ENCODE assay signal across 29 cellular contexts in the genomic region with DNA sequence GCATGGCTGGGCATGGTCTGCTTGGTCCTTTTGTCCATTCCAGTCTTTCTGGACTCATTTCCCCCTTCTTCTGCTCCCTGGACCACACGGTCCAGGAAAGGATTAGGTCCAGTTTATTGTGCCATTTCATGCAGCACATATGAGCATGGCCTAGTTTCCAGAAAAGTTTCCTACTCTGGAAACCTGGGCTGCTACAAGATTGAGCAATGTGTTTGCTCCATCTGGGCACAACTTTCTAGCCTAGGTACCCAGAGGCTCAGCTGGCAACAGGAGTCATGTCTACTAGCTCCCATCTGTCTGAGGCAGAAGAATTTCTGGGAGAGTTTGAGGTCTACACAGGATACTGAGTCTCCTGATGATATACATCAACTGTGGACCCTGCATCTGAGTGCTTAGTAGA. TPM values are rescaled to one million over a fixed set of nuclear protein-coding genes. Genes with fewer than 3 reads are reported as not detected.
DNase-seq lines count a peak whose midpoint lies in the region; ATAC-seq and TF ChIP-seq lines count a peak whose summit lies in the region.
"Had no signal": no experiment of that assay in that cellular context is flagged by ENCODE, and none has a peak within 500 bp of the region (broad histone marks: within the 10 kb centered on the region; RNA-seq: fewer than 3 reads in every experiment).

No MANE protein-coding gene starts in this region.

- CTCF ChIA-PET in activated CD8-positive, alpha-beta memory T cell treated with anti-CD3 and anti-CD28 coated beads, Interleukin-2, amount 10 ng/mL, durations not matched to agents 7 days and 5 days (lab: Charles Lee): interaction anchor here (1.6 to 17.8 kb wide), 5 partner anchors 12 to 152 kb away, joined by 4 to 806 read pairs (median 148); partner anchors contain the start of gene BTG2

- H3K27ac Mint-ChIP-seq in activated CD8-positive, alpha-beta memory T cell treated with anti-CD3 and anti-CD28 coated beads, Interleukin-2, amount 10 ng/mL, durations not matched to agents 7 days and 5 days: peak overlapping the region; percentile 29
- H3K27ac Mint-ChIP-seq in effector memory CD8-positive, alpha-beta T cell: no peak overlapping the region
- H3K27ac Mint-ChIP-seq: activated B cell treated with CpG ODN at 0.5 μM for 24 hours; activated naive CD8-positive, alpha-beta T cell; CD8-positive, alpha-beta T cell; H9 had no signal

- peaks cover 6% of the 10 kb centered on the region for H3K4me1 ChIP-seq in parathyroid adenoma
- peaks cover 10 to 19% of the 10 kb centered on the region in 2 donors for H3K4me1 ChIP-seq in thoracic aorta (ENCODE audit: control insufficient read depth in 1 of 2, low read depth in 2 of 2)
- H3K4me1 ChIP-seq: left lung, uterus had no signal

- no peaks in the 10 kb centered on the region for H3K9me3 ChIP-seq in parathyroid adenoma (ENCODE audit: control insufficient read depth, low read length)
- H3K9me3 ChIP-seq in thoracic aorta: no peaks in the 10 kb centered on the region
- H3K9me3 ChIP-seq: left lung, MG63, spleen, uterus had no signal

- H3K4me2 ChIP-seq in parathyroid adenoma (ENCODE audit: low read length): peak overlapping the region; percentile 15

- H3K9ac ChIP-seq in parathyroid adenoma: no peak overlapping the region

- H3K36me3 ChIP-seq in parathyroid adenoma (ENCODE audit: control insufficient read depth, insufficient read depth, low read length) (no peaks in the 10 kb centered on the region), thoracic aorta (no peaks in the 10 kb centered on the region)
- H3K36me3 ChIP-seq: left lung, MG63, spleen, uterus had no signal

- no peaks in the 10 kb centered on the region for H3K36me3 Mint-ChIP-seq in activated CD8-positive, alpha-beta memory T cell treated with anti-CD3 and anti-CD28 coated beads, Interleukin-2, amount 10 ng/mL, durations not matched to agents 7 days and 5 days
- no peaks in the 10 kb centered on the region for H3K36me3 Mint-ChIP-seq in effector memory CD8-positive, alpha-beta T cell (ENCODE audit: insufficient read depth)
- H3K36me3 Mint-ChIP-seq: activated naive CD8-positive, alpha-beta T cell; CD8-positive, alpha-beta T cell; naive B cell had no signal

- H3K27me3 ChIP-seq in parathyroid adenoma (ENCODE audit: control insufficient read depth, insufficient read depth, low read length): no peaks in the 10 kb centered on the region
- no peaks in the 10 kb centered on the region for H3K27me3 ChIP-seq in thoracic aorta (replicated peaks; ENCODE audit: insufficient read depth)
- H3K27me3 ChIP-seq: uterus had no signal

- no peak overlapping the region for H3K4me3 Mint-ChIP-seq in activated CD8-positive, alpha-beta memory T cell treated with anti-CD3 and anti-CD28 coated beads, Interleukin-2, amount 10 ng/mL, durations not matched to agents 7 days and 5 days
- peak overlapping the region in 1 of 2 donors; percentile 22 for H3K4me3 Mint-ChIP-seq in effector memory CD8-positive, alpha-beta T cell
- H3K4me3 Mint-ChIP-seq: activated B cell treated with CpG ODN at 0.5 μM for 24 hours; activated naive CD8-positive, alpha-beta T cell; CD8-positive, alpha-beta T cell; dendritic cell treated with granulocyte-macrophage colony-stimulating factor and Interleukin-4, amounts not matched to agents 40 ng/mL and 50 ng/mL, for 4 days; H9 had no signal

- peak overlapping the region; percentile 54 for H3K27ac ChIP-seq in VCaP
- no peak overlapping the region for H3K27ac ChIP-seq in parathyroid adenoma
- peak overlapping the region; percentile 65 to 69 for H3K27ac ChIP-seq in thoracic aorta
- H3K27ac ChIP-seq: left lung, spleen, uterus had no signal

- H3K9me3 Mint-ChIP-seq in activated CD8-positive, alpha-beta memory T cell treated with anti-CD3 and anti-CD28 coated beads, Interleukin-2, amount 10 ng/mL, durations not matched to agents 7 days and 5 days (ENCODE audit: low read depth): no peaks in the 10 kb centered on the region
- H3K9me3 Mint-ChIP-seq in effector memory CD8-positive, alpha-beta T cell: no peaks in the 10 kb centered on the region
- H3K9me3 Mint-ChIP-seq: activated B cell treated with CpG ODN at 0.5 μM for 24 hours; CD8-positive, alpha-beta T cell; dendritic cell treated with granulocyte-macrophage colony-stimulating factor and Interleukin-4, amounts not matched to agents 40 ng/mL and 50 ng/mL, for 4 days; H9; naive B cell had no signal

- H3K79me2 ChIP-seq in parathyroid adenoma: no peaks in the 10 kb centered on the region

- TF ChIP-seq CTCF in VCaP (conservative IDR thresholded peaks at IDR 0.05): no peak
- TF ChIP-seq CTCF in parathyroid adenoma (IDR thresholded peaks at IDR 0.05): no peak
- no peak for TF ChIP-seq CTCF in thoracic aorta (IDR thresholded peaks at IDR 0.05)

- H3K4me3 ChIP-seq in parathyroid adenoma (ENCODE audit: low read depth, low read length) (no peak overlapping the region), thoracic aorta (no peak overlapping the region)
- H3K4me3 ChIP-seq: left lung, MG63, spleen, uterus had no signal

- DNase-seq in activated CD8-positive, alpha-beta memory T cell treated with anti-CD3 and anti-CD28 coated beads, Interleukin-2, amount 10 ng/mL, durations not matched to agents 7 days and 5 days: no peak
- no peak for DNase-seq in activated CD8-positive, alpha-beta memory T cell treated with anti-CD3 and anti-CD28 coated beads for 24 hours
- DNase-seq in thoracic aorta (ENCODE audit: low spot score): no peak
- no peak for DNase-seq in DMS153 treated with DMSO at 0.1 percent for 48 hours (lab: John Stamatoyannopoulos, UW; ENCODE audit: unreplicated experiment)
- no peak for DNase-seq in effector memory CD8-positive, alpha-beta T cell
- DNase-seq: 8988T; activated B cell treated with CpG ODN at 0.5 μM for 24 hours; activated CD4-positive, alpha-beta T cell treated with anti-CD3 and anti-CD28 coated beads, Interleukin-2, amount 50 U/mL, for 1 hour; activated CD8-positive, alpha-beta memory T cell treated with anti-CD3 and anti-CD28 coated beads, Interleukin-2, amount 50 U/mL, for 4 hours; aorta; CD8-positive, alpha-beta T cell; DMS153; H9; left lung; MG63; naive B cell; NCI-H2029 treated with DMSO at 0.1 percent for 48 hours; NCI-H526; spleen; stimulated activated CD4-positive, alpha-beta T cell treated with anti-CD3 and anti-CD28 coated beads, Interleukin-2, amount 100 ng/mL, for 48 hours; SW 1271; uterus had no signal

- no peak overlapping the region for H2AFZ ChIP-seq in parathyroid adenoma

- H3K4me1 Mint-ChIP-seq in activated CD8-positive, alpha-beta memory T cell treated with anti-CD3 and anti-CD28 coated beads, Interleukin-2, amount 10 ng/mL, durations not matched to agents 7 days and 5 days: peaks cover 16% of the 10 kb centered on the region
- H3K4me1 Mint-ChIP-seq in effector memory CD8-positive, alpha-beta T cell (ENCODE audit: low read depth in 2 of 2): peaks cover 19 to 21% of the 10 kb centered on the region in 2 donors

- ATAC-seq in activated CD8-positive, alpha-beta memory T cell treated with anti-CD3 and anti-CD28 coated beads, Interleukin-2, amount 10 ng/mL, durations not matched to agents 7 days and 5 days: no peak
- ATAC-seq in thoracic aorta (ENCODE audit: insufficient number of reproducible peaks, low FRiP score, low read depth) (no peak), HG03175 (IDR thresholded peaks at IDR 0.05; ENCODE audit: unreplicated experiment) (no peak)
- no peak for ATAC-seq in effector memory CD8-positive, alpha-beta T cell (replicated peaks)
- ATAC-seq: CD8-positive, alpha-beta T cell; left lung had no signal

- peaks cover 13% of the 10 kb centered on the region for H3K27me3 Mint-ChIP-seq in activated CD8-positive, alpha-beta memory T cell treated with anti-CD3 and anti-CD28 coated beads, Interleukin-2, amount 10 ng/mL, durations not matched to agents 7 days and 5 days
- peaks cover 0 to 14% of the 10 kb centered on the region in 2 donors for H3K27me3 Mint-ChIP-seq in effector memory CD8-positive, alpha-beta T cell
- H3K27me3 Mint-ChIP-seq: activated B cell treated with CpG ODN at 0.5 μM for 24 hours; activated naive CD8-positive, alpha-beta T cell; naive B cell had no signal

RNA-seq across cellular contexts. Expression of gene FMOD, which starts 14.8 kb away (rescaled TPM):
- under 1 TPM in 1 of 2 experiments, not detected in 1; 0.19 TPM for total RNA-seq in activated CD8-positive, alpha-beta memory T cell treated with anti-CD3 and anti-CD28 coated beads, Interleukin-2, amount 10 ng/mL, durations not matched to agents 7 days and 5 days
- total RNA-seq in thoracic aorta: 100 to 1,000 TPM; 190 to 438 TPM
- total RNA-seq: activated B cell treated with CpG ODN at 0.5 μM for 24 hours; CD8-positive, alpha-beta T cell; G401; H9; HT-29 had no signal

RNA-seq across cellular contexts. Expression of gene BTG2, which starts 30.8 kb away (rescaled TPM):
- 100 to 1,000 TPM in 1 of 2 experiments, 10 to 100 TPM in 1; 72.2 to 142 TPM for total RNA-seq in activated CD8-positive, alpha-beta memory T cell treated with anti-CD3 and anti-CD28 coated beads, Interleukin-2, amount 10 ng/mL, durations not matched to agents 7 days and 5 days
- total RNA-seq in thoracic aorta: 100 to 1,000 TPM; 119 to 164 TPM

Comparison
In these comparisons a context has a peak if more than half of its experiments do, and no peak if none do; other contexts are left out.
1. RNA of gene FMOD, which starts 14.8 kb away (total RNA-seq): 190 to 438 TPM in thoracic aorta; 0.19 TPM in activated CD8-positive, alpha-beta memory T cell treated with anti-CD3 and anti-CD28 coated beads, Interleukin-2, amount 10 ng/mL, durations not matched to agents 7 days and 5 days; every median in the first group is over 100 times any median in the second.